ENCODE assay signal across 29 cellular contexts in genomic region chr18:48263421-48263820, GRCh38.
"Had no signal": no experiment of that assay in that cellular context is flagged by ENCODE, and none has a peak within 500 bp of the region (broad histone marks: within the 10 kb centered on the region; RNA-seq: fewer than 3 reads in every experiment).

No MANE protein-coding gene starts in this region.

- H3K9me3 Mint-ChIP-seq: stimulated activated naive CD8-positive, alpha-beta T cell treated with anti-CD3 and anti-CD28 coated beads, Interleukin-15, amount 100 ng/mL, for 72 hours had no signal

- H3K36me3 Mint-ChIP-seq: mesothelial cell of epicardium; naive thymus-derived CD4-positive, alpha-beta T cell had no signal

- H3K27ac Mint-ChIP-seq: mesothelial cell of epicardium; naive thymus-derived CD4-positive, alpha-beta T cell; stimulated activated naive CD8-positive, alpha-beta T cell treated with anti-CD3 and anti-CD28 coated beads, Interleukin-15, amount 100 ng/mL, for 72 hours had no signal

- H3K4me1 Mint-ChIP-seq: naive thymus-derived CD4-positive, alpha-beta T cell; stimulated activated naive CD8-positive, alpha-beta T cell treated with anti-CD3 and anti-CD28 coated beads, Interleukin-15, amount 100 ng/mL, for 72 hours had no signal

- H3K4me3 ChIP-seq: coronary artery, esophagus squamous epithelium, heart right ventricle, left lung, lung, mucosa of descending colon, pancreas, prostate gland, skin epidermis, spleen, suprapubic skin, transverse colon, vagina had no signal

- H3K9me3 ChIP-seq: esophagus squamous epithelium, heart right ventricle, left lung, mucosa of descending colon, neutrophil, pancreas, prostate gland, spleen, suprapubic skin, transverse colon, vagina had no signal

- H3K36me3 ChIP-seq: heart right ventricle, left lung, neutrophil, pancreas, prostate gland, spleen, suprapubic skin, transverse colon, vagina had no signal

- DNase-seq: dermis blood vessel endothelial cell; effector memory CD4-positive, alpha-beta T cell; erythroblast; esophagus squamous epithelium; foreskin melanocyte; glutamatergic neuron; heart right ventricle; hippocampal formation; left cardiac atrium; left lung; mesenchymal stem cell; mucosa of descending colon; naive thymus-derived CD4-positive, alpha-beta T cell; pancreas; spleen; stimulated activated naive CD4-positive, alpha-beta T cell; stimulated activated naive CD8-positive, alpha-beta T cell treated with anti-CD3 and anti-CD28 coated beads, Interleukin-15, amount 100 ng/mL, for 72 hours; transverse colon had no signal

- ATAC-seq: left lung; mucosa of descending colon; naive thymus-derived CD4-positive, alpha-beta T cell; pancreas; stimulated activated naive CD8-positive, alpha-beta T cell treated with anti-CD3 and anti-CD28 coated beads, Interleukin-15, amount 100 ng/mL, for 72 hours had no signal

- H3K27me3 Mint-ChIP-seq: stimulated activated naive CD8-positive, alpha-beta T cell treated with anti-CD3 and anti-CD28 coated beads, Interleukin-15, amount 100 ng/mL, for 72 hours had no signal

- FAIRE-seq: endothelial cell of umbilical vein, islet of Langerhans, pancreas had no signal

- H3K27ac ChIP-seq: coronary artery, esophagus squamous epithelium, heart right ventricle, left lung, neutrophil, pancreas, prostate gland, skin epidermis, spleen, suprapubic skin, transverse colon, vagina had no signal

- H3K4me1 ChIP-seq: esophagus squamous epithelium, left lung, pancreas, prostate gland, suprapubic skin, transverse colon, vagina had no signal

- H3K4me3 Mint-ChIP-seq: mesothelial cell of epicardium; naive thymus-derived CD4-positive, alpha-beta T cell; nephron; stimulated activated naive CD8-positive, alpha-beta T cell treated with anti-CD3 and anti-CD28 coated beads, Interleukin-15, amount 100 ng/mL, for 72 hours had no signal

- H3K27me3 ChIP-seq: esophagus squamous epithelium, left lung, pancreas, spleen, suprapubic skin, transverse colon, vagina had no signal
